Comparison of ENCODE assay signal across 8 cellular contexts in genomic region chr17:78774956-78775571, GRCh38. TPM values are rescaled to one million over a fixed set of nuclear protein-coding genes. Genes with fewer than 3 reads are reported as not detected.
DNase-seq lines count a peak whose midpoint lies in the region; ATAC-seq, FAIRE-seq and TF ChIP-seq lines count a peak whose summit lies in the region.

No MANE protein-coding gene starts in this region.

- DNase-seq in GM12892 (ENCODE audit: insufficient read length) (no peak), activated T-cell treated with anti-CD3 and anti-CD28 coated beads for 48 hours (ENCODE audit: low read depth) (peak; percentile 61), left lung (no peak), kidney glomerular epithelial cell (lab: John Stamatoyannopoulos, UW) (no peak), NCI-H2029 (lab: John Stamatoyannopoulos, UW) (no peak)

- H3K36me3 ChIP-seq in left lung: no peaks in the 10 kb centered on the region
- H3K36me3 ChIP-seq in stomach smooth muscle (ENCODE audit: control insufficient read depth in 2 of 2, insufficient read depth in 2 of 2, low read length in 2 of 2): no peaks in the 10 kb centered on the region

- no peak for TF ChIP-seq CTCF in left lung (IDR thresholded peaks at IDR 0.05)

- H3K27ac ChIP-seq in left lung: peak overlapping the region; percentile 63 to 68
- peak overlapping the region; percentile 6 for H3K27ac ChIP-seq in stomach smooth muscle (ENCODE audit: low read length)

- intact Hi-C loops in left lung (cut with DNase I): no loop called here

- H3K27me3 ChIP-seq in left lung (no peaks in the 10 kb centered on the region), stomach smooth muscle (ENCODE audit: control insufficient read depth in 1 of 2, insufficient read depth in 2 of 2, low read length in 2 of 2) (no peaks in the 10 kb centered on the region)

- H3K4me3 ChIP-seq in left lung: peak overlapping the region in 1 of 2 donors; percentile 8
- H3K4me3 ChIP-seq in stomach smooth muscle (ENCODE audit: low read length in 2 of 2): peak overlapping the region in 1 of 2 donors; percentile 36

- peak; percentile 89 for TF ChIP-seq POLR2A in GM12892 (IDR thresholded peaks at IDR 0.05; ENCODE audit: low read depth, low read length)

- peak; percentile 50 for ATAC-seq in HG03460 (IDR thresholded peaks at IDR 0.05; ENCODE audit: unreplicated experiment)
- ATAC-seq in left lung: peak; percentile 12
- no peak for ATAC-seq in GM19328 (IDR thresholded peaks at IDR 0.05; ENCODE audit: unreplicated experiment)

- FAIRE-seq in GM12892 (lab: Jason Lieb, UNC): peak; percentile 67

- no peak overlapping the region for H3K9ac ChIP-seq in stomach smooth muscle (ENCODE audit: low read length in 2 of 2)

- peaks cover 5 to 85% of the 10 kb centered on the region in 2 donors for H3K4me1 ChIP-seq in left lung
- peaks cover 5% of the 10 kb centered on the region for H3K4me1 ChIP-seq in stomach smooth muscle (ENCODE audit: control insufficient read depth, insufficient read depth, low read length)

- H3K9me3 ChIP-seq in left lung (no peaks in the 10 kb centered on the region), stomach smooth muscle (ENCODE audit: control insufficient read depth in 2 of 2, low read length in 2 of 2) (no peaks in the 10 kb centered on the region)

RNA-seq across cellular contexts. Expression of gene CYTH1, which starts 7.0 kb away (rescaled TPM):
- polyA plus RNA-seq in GM12892 (2012; ENCODE audit: missing spikeins): 182 TPM
- 10 to 100 TPM; 65.1 to 96.1 TPM for total RNA-seq in left lung
